In the genomic region with DNA sequence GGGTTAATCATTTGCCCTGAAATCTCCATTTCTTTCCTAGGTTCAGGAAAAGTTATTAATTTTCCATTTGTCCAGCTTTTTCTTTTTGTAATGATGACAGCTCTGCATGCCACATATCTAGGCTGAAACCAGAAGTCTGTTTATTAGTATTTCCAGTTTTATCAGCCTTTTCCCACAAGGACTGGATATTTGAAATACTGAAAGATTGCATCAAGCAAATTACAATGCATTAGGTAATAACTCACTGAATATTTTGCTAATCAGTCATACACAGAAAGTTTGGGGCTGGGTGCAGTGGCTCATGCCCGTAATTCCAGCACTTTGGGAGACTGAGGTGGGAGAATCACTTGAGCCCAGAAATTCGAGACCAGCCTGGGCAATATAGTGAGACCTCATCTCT, we compare ENCODE assay signal across 28 cellular contexts. TPM values are rescaled to one million over a fixed set of nuclear protein-coding genes. Genes with fewer than 3 reads are reported as not detected.
A peak's percentile ranks its signal among the peaks of the same experiment; 100 is the strongest.
DNase-seq lines count a peak whose midpoint lies in the region; ATAC-seq and TF ChIP-seq lines count a peak whose summit lies in the region.
"Had no signal": no experiment of that assay in that cellular context is flagged by ENCODE, and none has a peak within 500 bp of the region (broad histone marks: within the 10 kb centered on the region; RNA-seq: fewer than 3 reads in every experiment).

No MANE protein-coding gene starts in this region.

- peaks cover 87% of the 10 kb centered on the region for H3K79me2 ChIP-seq in GM23248 (ENCODE audit: insufficient read depth)

- H3K9me2 ChIP-seq in GM23248 (ENCODE audit: insufficient read depth): no peaks in the 10 kb centered on the region
- H3K9me2 ChIP-seq: SK-N-SH had no signal

- H3K4me3 ChIP-seq in GM23248: no peak overlapping the region
- H3K4me3 ChIP-seq in brain microvascular endothelial cell (ENCODE audit: low read depth, low read length): no peak overlapping the region
- H3K4me3 ChIP-seq: cardiac muscle cell, testis, uterus had no signal

- no peaks in the 10 kb centered on the region for H3K9me3 ChIP-seq in GM23248 (ENCODE audit: low read depth)
- H3K9me3 ChIP-seq: neutrophil, testis, uterus had no signal

- no peaks in the 10 kb centered on the region for H4K20me1 ChIP-seq in GM23248 (ENCODE audit: insufficient read depth)

- H2AFZ ChIP-seq in GM23248: no peak overlapping the region

- 67 to 76% methylated on average over 2 of the region's 2 CpGs for WGBS in GM23248 (ENCODE audit: low coverage in 1 of 2, low lambda C conversion rate in 2 of 2, missing lambda C conversion rate in 2 of 2), 2 experiments

- in situ Hi-C loops in GM23248 (cut with MboI) (no loop called here), brain microvascular endothelial cell (cut with HindIII; ENCODE audit: low pct_ligation_motif_present, low sequenced_read_pairs) (no loop called here)

- DNase-seq in AG08395 (ENCODE audit: low spot score): peak; percentile 21
- DNase-seq in GM23248: peak; percentile 57
- DNase-seq in brain microvascular endothelial cell: peak; percentile 31
- peak; percentile 59 for DNase-seq in fibroblast of peridontal ligament (ENCODE audit: extremely low read depth)
- DNase-seq in NCI-H524 (lab: John Stamatoyannopoulos, UW): no peak
- no peak for DNase-seq in DMS79 (lab: John Stamatoyannopoulos, UW)
- DNase-seq: activated CD8-positive, alpha-beta T cell treated with anti-CD3 and anti-CD28 coated beads, Interleukin-2, amount 10 ng/mL, durations not matched to agents 7 days and 5 days; activated effector memory CD4-positive, alpha-beta T cell treated with anti-CD3 and anti-CD28 coated beads, Interleukin-2, amount 50 U/mL, for 16 hours; activated T-cell treated with anti-CD3 and anti-CD28 coated beads for 4 hours; dermis blood vessel endothelial cell; GOT3; mesendoderm; NCI-H1092; NCI-H1930; NCI-H2227 treated with DMSO at 0.1 percent for 48 hours; NCI-H82; SK-N-SH; small intestine; stimulated activated CD4-positive, alpha-beta T cell treated with anti-CD3 and anti-CD28 coated beads, Interleukin-2, amount 100 ng/mL, for 48 hours; T-helper 17 cell; testis; uterus had no signal

- H3K27me3 ChIP-seq in GM23248 (replicated peaks; ENCODE audit: insufficient read depth) (no peaks in the 10 kb centered on the region), brain microvascular endothelial cell (replicated peaks) (no peaks in the 10 kb centered on the region)
- H3K27me3 ChIP-seq: cardiac muscle cell, foreskin keratinocyte, neutrophil, testis, uterus had no signal

- no peak for ATAC-seq in GM21786 (IDR thresholded peaks at IDR 0.05; ENCODE audit: unreplicated experiment)
- ATAC-seq in HG02678 (IDR thresholded peaks at IDR 0.05; ENCODE audit: unreplicated experiment): no peak
- ATAC-seq: activated CD8-positive, alpha-beta T cell treated with anti-CD3 and anti-CD28 coated beads, Interleukin-2, amount 10 ng/mL, durations not matched to agents 7 days and 5 days; foreskin keratinocyte; stimulated activated memory B cell treated with anti-CD40 and anti-IgM and Interleukin-4, amounts not matched to agents 10 μg/mL and 1 μg/mL and 100 μg/mL, for 72 hours; T-helper 17 cell had no signal

- H3K36me3 ChIP-seq in GM23248 (ENCODE audit: low read depth): no peaks in the 10 kb centered on the region
- H3K36me3 ChIP-seq in brain microvascular endothelial cell (replicated peaks): no peaks in the 10 kb centered on the region
- H3K36me3 ChIP-seq: cardiac muscle cell, neutrophil, uterus had no signal

- peaks cover 13% of the 10 kb centered on the region; the same call in 1 of the 2 replicates for H3K4me1 ChIP-seq in GM23248 (ENCODE audit: insufficient read depth)
- H3K4me1 ChIP-seq: testis, uterus had no signal

- H3F3A ChIP-seq in GM23248 (ENCODE audit: insufficient read depth): peaks cover 14% of the 10 kb centered on the region; the same call in 1 of the 2 replicates

- H3K4me2 ChIP-seq in GM23248 (ENCODE audit: unreplicated experiment): no peak overlapping the region
- H3K4me2 ChIP-seq: SK-N-SH had no signal

- no peak for TF ChIP-seq CTCF in brain microvascular endothelial cell (IDR thresholded peaks at IDR 0.05; ENCODE audit: low read depth, low read length, missing control alignments)

- H3K27ac ChIP-seq in GM23248 (peak overlapping the region; percentile 85), brain microvascular endothelial cell (peak overlapping the region; percentile 68)
- H3K27ac ChIP-seq: cardiac muscle cell, foreskin keratinocyte, neutrophil, testis, uterus had no signal

- H3K9ac ChIP-seq in GM23248: peak overlapping the region; percentile 61
- H3K9ac ChIP-seq: SK-N-SH had no signal

RNA-seq across cellular contexts. Expression of gene SLC9A7, which starts 21.5 kb away (rescaled TPM):
- 48.3 and 52.9 TPM in 2 replicates for total RNA-seq in GM23248 (2014; rRNA removed; shearing (Covaris generic))
- polyA plus RNA-seq in GM23248 (2016; fragmentation: Nextera tagmentation; extraction: Ambion mirVana): 11.9 and 14.1 TPM in 2 replicates

Comparison
In these comparisons a context has a peak if more than half of its experiments do, and no peak if none do; other contexts are left out.
1. DNase-seq: peak in AG08395 (single experiment), GM23248 (single experiment), brain microvascular endothelial cell (single experiment) and fibroblast of peridontal ligament (single experiment); none in NCI-H524 (0 of 2) and DMS79 (single experiment).